In the genomic region with DNA sequence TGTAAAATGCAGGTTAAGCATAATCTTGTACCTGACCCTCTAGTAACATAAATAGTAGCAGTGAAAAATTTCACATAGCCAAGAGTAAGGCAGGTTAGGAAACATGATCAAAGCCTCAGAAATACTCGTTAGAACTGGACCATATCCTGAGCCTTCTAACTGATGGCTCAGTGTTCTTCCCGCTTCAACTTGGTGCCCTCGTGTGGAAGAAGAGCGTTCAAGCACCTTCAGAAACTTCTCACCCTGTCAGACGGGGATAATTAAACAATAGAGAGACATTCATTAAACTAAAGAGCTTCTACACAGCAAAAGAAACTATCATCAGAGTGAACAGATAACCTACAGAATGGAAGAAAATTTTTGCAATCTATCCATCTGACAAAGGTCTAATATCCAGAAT, we compare ENCODE assay signal across 9 cellular contexts.
DNase-seq lines count a peak whose midpoint lies in the region; ATAC-seq and TF ChIP-seq lines count a peak whose summit lies in the region.
"Had no signal": no experiment of that assay in that cellular context is flagged by ENCODE, and none has a peak within 500 bp of the region (broad histone marks: within the 10 kb centered on the region; RNA-seq: fewer than 3 reads in every experiment).

No MANE protein-coding gene starts in this region.

- no peak for TF ChIP-seq POLR2A in lower leg skin (IDR thresholded peaks at IDR 0.05)

- H3K4me2 ChIP-seq in OCI-LY3 (ENCODE audit: low read length): no peak overlapping the region

- peaks cover 19% of the 10 kb centered on the region for H3K36me3 Mint-ChIP-seq in nephron progenitor cell (ENCODE audit: low read depth)

- in situ Hi-C loops in Caki2 (cut with HindIII; ENCODE audit: low pct_unique_long_range_greater_than_20kb, low sequenced_read_pairs): no loop called here
- in situ Hi-C loops in HAP-1 (cut with MboI; ENCODE audit: low sequenced_read_pairs): loop anchor here (25.0 kb wide), 1 partner anchor 470 kb away; no protein-coding TSS in a partner anchor

- no peaks in the 10 kb centered on the region for H3K4me1 ChIP-seq in HAP-1
- H3K4me1 ChIP-seq in OCI-LY3 (ENCODE audit: low read length): no peaks in the 10 kb centered on the region
- H3K4me1 ChIP-seq: SJSA1 had no signal

- H3K79me2 ChIP-seq in OCI-LY3 (ENCODE audit: low read length): no peaks in the 10 kb centered on the region

- DNase-seq in Caki2 (ENCODE audit: low read depth) (peak; percentile 8), HAP-1 (ENCODE audit: low spot score in 2 of 2) (peak; percentile 62 to 71), choroid plexus epithelial cell (ENCODE audit: low read depth) (peak; percentile 66), nephron progenitor cell (peak; percentile 20), lower leg skin (ENCODE audit: low spot score in 2 of 2) (no peak), HPDE6-E6E7 (ENCODE audit: extremely low spot score) (no peak)

- H3K9me3 ChIP-seq in HAP-1: no peaks in the 10 kb centered on the region
- no peaks in the 10 kb centered on the region for H3K9me3 ChIP-seq in OCI-LY3 (ENCODE audit: insufficient read depth, low read length)
- H3K9me3 ChIP-seq: SJSA1 had no signal

- no peaks in the 10 kb centered on the region for H4K20me1 ChIP-seq in OCI-LY3 (ENCODE audit: insufficient read depth, low read length)

- no peak overlapping the region for H2AFZ ChIP-seq in OCI-LY3 (ENCODE audit: low read depth, low read length)

- H3K27me3 Mint-ChIP-seq in nephron progenitor cell (ENCODE audit: low read depth, poor library complexity): peaks cover 7% of the 10 kb centered on the region

- H3K27me3 ChIP-seq in HAP-1 (ENCODE audit: low read depth): no peaks in the 10 kb centered on the region
- H3K27me3 ChIP-seq in OCI-LY3 (ENCODE audit: low read depth, low read length): peaks cover 15% of the 10 kb centered on the region; the same call in 1 of the 2 replicates
- H3K27me3 ChIP-seq: SJSA1 had no signal

- H3K27ac Mint-ChIP-seq in nephron progenitor cell: no peak overlapping the region

- peaks cover 5% of the 10 kb centered on the region for H3K4me1 Mint-ChIP-seq in nephron progenitor cell

- intact Hi-C loops in lower leg skin (cut with DNase I; ENCODE audit: low total_unique reads): no loop called here

- H3K4me3 Mint-ChIP-seq in nephron progenitor cell: no peak overlapping the region

- no peak overlapping the region for H3K9ac ChIP-seq in OCI-LY3 (ENCODE audit: low read length)

- H3K27ac ChIP-seq in OCI-LY3 (ENCODE audit: low read length): no peak overlapping the region
- H3K27ac ChIP-seq: SJSA1 had no signal

- H3K9me3 Mint-ChIP-seq in nephron progenitor cell: peaks cover 3% of the 10 kb centered on the region

- H3K4me3 ChIP-seq in HAP-1: no peak overlapping the region
- H3K4me3 ChIP-seq in OCI-LY3 (ENCODE audit: low read length): no peak overlapping the region
- H3K4me3 ChIP-seq in choroid plexus epithelial cell (ENCODE audit: low read depth, low read length): no peak overlapping the region
- no peak overlapping the region for H3K4me3 ChIP-seq in lower leg skin (ENCODE audit: low read depth, poor library complexity, severe bottlenecking)
- H3K4me3 ChIP-seq: SJSA1 had no signal

- TF ChIP-seq CTCF in OCI-LY3 (IDR thresholded peaks at IDR 0.05; ENCODE audit: low read depth, low read length): peak; percentile 54
- peak; percentile 76 for TF ChIP-seq CTCF in choroid plexus epithelial cell (conservative IDR thresholded peaks at IDR 0.05; ENCODE audit: low read depth, low read length)
- TF ChIP-seq CTCF in nephron progenitor cell (IDR thresholded peaks at IDR 0.05): peak; percentile 69
- no peak for TF ChIP-seq CTCF in lower leg skin (IDR thresholded peaks at IDR 0.05)

- no peak for ATAC-seq in HG03097 (IDR thresholded peaks at IDR 0.05; ENCODE audit: low FRiP score, unreplicated experiment)

- H3K36me3 ChIP-seq in HAP-1 (replicated peaks) (no peaks in the 10 kb centered on the region), OCI-LY3 (replicated peaks; ENCODE audit: low read depth, low read length) (no peaks in the 10 kb centered on the region)

- 17 to 24% methylated on average over 5 of the region's 5 CpGs for WGBS in lower leg skin, 2 donors

Comparison
In these comparisons a context has a peak if more than half of its experiments do, and no peak if none do; other contexts are left out.
1. DNase-seq: peak in Caki2 (single experiment), HAP-1 (2 of 2), choroid plexus epithelial cell (single experiment) and nephron progenitor cell (single experiment); none in lower leg skin (0 of 2) and HPDE6-E6E7 (single experiment).
2. CTCF ChIP-seq: peak in OCI-LY3 (single experiment), choroid plexus epithelial cell (single experiment) and nephron progenitor cell (single experiment); none in lower leg skin (0 of 3).